ENCODE assay signal across 8 cellular contexts in the genomic region with DNA sequence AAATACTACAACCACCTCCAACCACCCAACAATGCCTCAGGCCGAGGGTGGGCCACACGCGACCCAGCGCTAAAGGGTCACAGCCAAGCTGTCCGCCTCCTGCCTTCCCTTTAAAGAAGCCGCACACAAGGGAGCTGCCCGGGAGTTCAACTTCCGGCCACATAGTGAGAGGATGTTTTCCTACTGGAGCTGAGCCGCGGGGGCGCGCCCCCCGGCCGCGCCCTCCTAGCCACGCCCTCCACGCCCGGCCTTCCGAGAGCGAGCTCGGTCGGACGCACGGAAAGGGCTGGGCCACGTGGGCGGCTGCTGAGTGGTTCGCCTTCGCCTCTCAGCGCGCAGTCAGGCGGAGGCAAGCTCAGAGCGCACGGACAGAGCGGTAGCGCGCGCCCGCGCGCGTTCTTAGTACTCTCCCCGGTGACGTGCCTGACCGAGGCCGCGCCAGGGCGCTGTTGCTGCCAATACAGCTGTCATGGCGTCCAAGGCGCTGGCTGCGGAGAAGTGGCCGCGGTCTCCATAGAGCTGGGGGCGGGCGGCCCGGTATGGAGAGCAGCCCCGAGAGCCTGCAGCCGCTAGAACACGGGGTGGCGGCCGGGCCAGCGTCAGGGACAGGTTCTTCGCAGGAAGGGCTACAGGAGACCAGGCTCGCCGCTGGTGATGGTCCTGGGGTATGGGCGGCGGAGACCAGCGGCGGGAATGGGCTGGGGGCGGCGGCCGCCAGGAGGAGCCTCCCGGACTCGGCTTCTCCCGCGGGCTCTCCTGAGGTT. TPM values are rescaled to one million over a fixed set of nuclear protein-coding genes. Genes with fewer than 3 reads are reported as not detected.
DNase-seq lines count a peak whose midpoint lies in the region; ATAC-seq and TF ChIP-seq lines count a peak whose summit lies in the region.

A gene with protein sequence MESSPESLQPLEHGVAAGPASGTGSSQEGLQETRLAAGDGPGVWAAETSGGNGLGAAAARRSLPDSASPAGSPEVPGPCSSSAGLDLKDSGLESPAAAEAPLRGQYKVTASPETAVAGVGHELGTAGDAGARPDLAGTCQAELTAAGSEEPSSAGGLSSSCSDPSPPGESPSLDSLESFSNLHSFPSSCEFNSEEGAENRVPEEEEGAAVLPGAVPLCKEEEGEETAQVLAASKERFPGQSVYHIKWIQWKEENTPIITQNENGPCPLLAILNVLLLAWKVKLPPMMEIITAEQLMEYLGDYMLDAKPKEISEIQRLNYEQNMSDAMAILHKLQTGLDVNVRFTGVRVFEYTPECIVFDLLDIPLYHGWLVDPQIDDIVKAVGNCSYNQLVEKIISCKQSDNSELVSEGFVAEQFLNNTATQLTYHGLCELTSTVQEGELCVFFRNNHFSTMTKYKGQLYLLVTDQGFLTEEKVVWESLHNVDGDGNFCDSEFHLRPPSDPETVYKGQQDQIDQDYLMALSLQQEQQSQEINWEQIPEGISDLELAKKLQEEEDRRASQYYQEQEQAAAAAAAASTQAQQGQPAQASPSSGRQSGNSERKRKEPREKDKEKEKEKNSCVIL (plus strand): TSS at position 446 of the 764 bp plus-strand sequence. CDS start 94 bp downstream, at position 540.

- intact Hi-C loops in Caco-2 (cut with micrococcal nuclease; ENCODE audit: unreplicated experiment): loop anchor here (1.0 to 10.0 kb wide), 6 partner anchors 21 to 544 kb away; a partner anchor contains a TSS

- peaks cover 10% of the 10 kb centered on the region for H3K36me3 Mint-ChIP-seq in Caco-2 (ENCODE audit: insufficient read depth, unreplicated experiment)

- H3K9me3 ChIP-seq in Caco-2: no peaks in the 10 kb centered on the region
- no peaks in the 10 kb centered on the region for H3K9me3 ChIP-seq in effector memory CD4-positive, alpha-beta T cell (ENCODE audit: control insufficient read depth, low read length)

- POLR2A ChIA-PET in Caco-2 (lab: Charles Lee): interaction anchor here (0.6 to 2.5 kb wide), 14 partner anchors 8 to 577 kb away, joined by 3 to 99 read pairs (median 4); a partner anchor contains a TSS

- peak within 1 kb of the TSS; percentile 99 for H3K4me3 ChIP-seq in Caco-2 (ENCODE audit: low read depth, low read length)
- peak within 1 kb of the TSS; percentile 99 for H3K4me3 ChIP-seq in effector memory CD4-positive, alpha-beta T cell (ENCODE audit: insufficient read depth, low read depth, low read length, poor library complexity, severe bottlenecking)

- peak within 1 kb of the TSS; percentile 85 for H3K27ac Mint-ChIP-seq in Caco-2 (ENCODE audit: unreplicated experiment)

- H3K27me3 ChIP-seq in Caco-2 (replicated peaks; ENCODE audit: control insufficient read depth, insufficient read depth, low read length): no peaks in the 10 kb centered on the region
- no peaks in the 10 kb centered on the region for H3K27me3 ChIP-seq in effector memory CD4-positive, alpha-beta T cell (replicated peaks; ENCODE audit: control insufficient read depth, insufficient read depth, low read length, poor library complexity, severe bottlenecking)

- DNase-seq in Caco-2 (peak; percentile 97), HT1080 (ENCODE audit: low read depth) (peak; percentile 99), NOMO-1 treated with DMSO at 0.1 percent for 48 hours (lab: John Stamatoyannopoulos, UW; ENCODE audit: unreplicated experiment) (peak; percentile 98), medulla oblongata (ENCODE audit: extremely low spot score) (peak; percentile 99)
- peak; percentile 81 to 88 for DNase-seq in activated CD8-positive, alpha-beta memory T cell treated with anti-CD3 and anti-CD28 coated beads for 4 hours (ENCODE audit: low read depth in 2 of 2)
- DNase-seq in effector memory CD4-positive, alpha-beta T cell: peak; percentile 80 to 87 (median 84)
- peak; percentile 90 for DNase-seq in stimulated activated CD8-positive, alpha-beta memory T cell treated with anti-CD3 and anti-CD28 coated beads, Interleukin-12 subunit alpha, Interleukin-12 subunit beta, amount 100 ng/mL, for 1 hour (ENCODE audit: low read depth)

- H3K4me3 Mint-ChIP-seq in Caco-2 (ENCODE audit: unreplicated experiment): no peak within 1 kb of the TSS

- peak; percentile 94 for ATAC-seq in GM21360 (IDR thresholded peaks at IDR 0.05; ENCODE audit: unreplicated experiment)

- no peaks in the 10 kb centered on the region for H3K4me1 Mint-ChIP-seq in Caco-2 (ENCODE audit: low read depth, unreplicated experiment)

- peaks cover 9% of the 10 kb centered on the region for H3K9me3 Mint-ChIP-seq in Caco-2 (ENCODE audit: unreplicated experiment)

- peak; percentile 35 to 42 for TF ChIP-seq CTCF in Caco-2 (IDR thresholded peaks at IDR 0.05; ENCODE audit: insufficient read depth in 1 of 2, low read depth in 1 of 2, low read length in 1 of 2, severe bottlenecking in 1 of 2, unreplicated experiment in 1 of 2)

- peak within 1 kb of the TSS; percentile 64 for H3K27ac ChIP-seq in effector memory CD4-positive, alpha-beta T cell (ENCODE audit: insufficient read depth, low read length, poor library complexity, severe bottlenecking)

- peaks cover 10% of the 10 kb centered on the region for H3K4me1 ChIP-seq in Caco-2
- peaks cover 13% of the 10 kb centered on the region for H3K4me1 ChIP-seq in effector memory CD4-positive, alpha-beta T cell (ENCODE audit: control insufficient read depth, insufficient read depth, low read length, poor library complexity, severe bottlenecking)

- no TSS peak for BruUV-seq in Caco-2 (replicated peaks; lab: Mats Ljungman, UMichigan)

- CTCF ChIA-PET in Caco-2 (lab: Charles Lee): interaction anchor here (0.5 to 2.5 kb wide), 14 partner anchors 12 to 758 kb away, joined by 3 to 42 read pairs (median 4); a partner anchor contains a TSS

- H3K36me3 ChIP-seq in Caco-2 (ENCODE audit: control insufficient read depth, insufficient read depth, low read length): no peaks in the 10 kb centered on the region
- no peaks in the 10 kb centered on the region for H3K36me3 ChIP-seq in effector memory CD4-positive, alpha-beta T cell (ENCODE audit: control insufficient read depth, insufficient read depth, low read length)

- no peaks in the 10 kb centered on the region for H3K27me3 Mint-ChIP-seq in Caco-2 (ENCODE audit: insufficient read depth, unreplicated experiment)

RNA-seq across cellular contexts. Expression of the gene that starts here (rescaled TPM):
- 24.0 and 25.5 TPM in 2 replicates for total RNA-seq in Caco-2 (2022)
- total RNA-seq in HT1080 (2014; rRNA removed; shearing (Covaris generic)): 5.3 and 6.1 TPM in 2 replicates
- polyA plus RNA-seq in HT1080 (2015; cell fraction: cytosol; rRNA removed): 3.4 and 5.3 TPM in 2 replicates
- 4.0 and 4.9 TPM in 2 replicates for polyA plus RNA-seq in HT1080 (2015; cell fraction: nucleus; rRNA removed)

Comparison
In these comparisons a context has a peak if more than half of its experiments do, and no peak if none do; other contexts are left out.
1. Peak in every context shown above with its lines: DNase-seq, ATAC-seq, H3K4me3 ChIP-seq and H3K27ac ChIP-seq.